9 cellular contexts compared by ENCODE assay signal in genomic region chr3:15117011-15117410, GRCh38.
"Had no signal": no experiment of that assay in that cellular context is flagged by ENCODE, and none has a peak within 500 bp of the region (broad histone marks: within the 10 kb centered on the region; RNA-seq: fewer than 3 reads in every experiment).

No MANE protein-coding gene starts in this region.

- DNase-seq: GM23248, GOT3, H9, HCEC 1CT, IMR-90, KBM-7 had no signal

- H2AFZ ChIP-seq: GM23248 had no signal

- FAIRE-seq: H54 had no signal

- H3K9me3 Mint-ChIP-seq: H9 had no signal

- H3K4me3 Mint-ChIP-seq: H9 had no signal

- H3K4me2 ChIP-seq: KMS-11 had no signal

- H3K9ac ChIP-seq: GM23248, KMS-11 had no signal

- H3K4me3 ChIP-seq: GM23248 had no signal

- H3K27ac ChIP-seq: GM23248, HL-60, KMS-11 had no signal

- H3K27ac Mint-ChIP-seq: H9 had no signal
